ENCODE assay signal across 8 cellular contexts in genomic region chr19:45638930-45639729, GRCh38. TPM values are rescaled to one million over a fixed set of nuclear protein-coding genes. Genes with fewer than 3 reads are reported as not detected.
DNase-seq lines count a peak whose midpoint lies in the region; ATAC-seq and TF ChIP-seq lines count a peak whose summit lies in the region.

Gene EML2 (minus strand): TSS chr19:45639397. CDS start chr19:45639376, 21 bp downstream.

- H3K4me3 ChIP-seq in heart left ventricle = peak within 1 kb of the TSS; percentile 50 to 77 (median 67)

- peaks cover 0 to 55% (median 30%) of the 10 kb centered on the region in 12 donors for H3K4me1 ChIP-seq in heart left ventricle

- peaks cover 0 to 8% (median 0%) of the 10 kb centered on the region in 9 donors for H3K27me3 ChIP-seq in heart left ventricle

- no peaks in the 10 kb centered on the region for H3K9me3 ChIP-seq in heart left ventricle

- DNase-seq in AG08396 (ENCODE audit: low spot score) (peak; percentile 76), SHP77 (lab: John Stamatoyannopoulos, UW) (peak; percentile 17 to 40), heart left ventricle (peak; percentile 47 to 81 (median 56)), pulmonary artery endothelial cell (ENCODE audit: low read depth, low spot score) (no peak)
- DNase-seq in activated naive CD4-positive, alpha-beta T cell treated with anti-CD3 and anti-CD28 coated beads, Interleukin-2, amount 50 U/mL, for 16 hours = peak; percentile 64

- H3K27ac ChIP-seq in heart left ventricle = peak within 1 kb of the TSS in 6 of 12 donors; percentile 25 to 69 (median 50)

- TF ChIP-seq POLR2A in GM19193 (IDR thresholded peaks at IDR 0.05; ENCODE audit: extremely low read depth, insufficient read depth, insufficient read length) (peak; percentile 64), heart left ventricle (IDR thresholded peaks at IDR 0.05) (no peak)

- ATAC-seq in heart left ventricle (peak in 3 of 4 donors; percentile 42 to 56 (median 54)), GM19351 (IDR thresholded peaks at IDR 0.05; ENCODE audit: unreplicated experiment) (no peak), GM18858 (IDR thresholded peaks at IDR 0.05; ENCODE audit: unreplicated experiment) (no peak)

- intact Hi-C loops in heart left ventricle (cut with DNase I) = loop anchor here in 1 of 10 donors (10.0 kb wide), 1 partner anchor 54 kb away; the partner anchor contains the start of gene OPA3

- peaks cover 0 to 5% (median 0%) of the 10 kb centered on the region in 9 donors for H3K36me3 ChIP-seq in heart left ventricle

- TF ChIP-seq CTCF in heart left ventricle (IDR thresholded peaks at IDR 0.05) = peak in 5 of 12 donors; percentile 6 to 27 (median 16)

- 6 to 9% (median 7%) methylated on average over 36 to 52 of the region's 52 CpGs for WGBS in heart left ventricle, 4 donors

RNA-seq across cellular contexts. Expression of gene EML2, which starts in this region (rescaled TPM):
- total RNA-seq in heart left ventricle (10 to 100 TPM; 22.4 to 50.2 (median 44.1) TPM), pulmonary artery endothelial cell (22.2 and 35.6 TPM in 2 replicates)
- polyA plus RNA-seq in heart left ventricle = 10 to 100 TPM; 19.0 to 23.2 TPM

Comparison
In these comparisons a context has a peak if more than half of its experiments do, and no peak if none do; other contexts are left out.
1. ATAC-seq: peak in heart left ventricle (3 of 4); none in GM19351 (single experiment) and GM18858 (single experiment).